Comparison of ENCODE assay signal across 33 cellular contexts in the genomic region with DNA sequence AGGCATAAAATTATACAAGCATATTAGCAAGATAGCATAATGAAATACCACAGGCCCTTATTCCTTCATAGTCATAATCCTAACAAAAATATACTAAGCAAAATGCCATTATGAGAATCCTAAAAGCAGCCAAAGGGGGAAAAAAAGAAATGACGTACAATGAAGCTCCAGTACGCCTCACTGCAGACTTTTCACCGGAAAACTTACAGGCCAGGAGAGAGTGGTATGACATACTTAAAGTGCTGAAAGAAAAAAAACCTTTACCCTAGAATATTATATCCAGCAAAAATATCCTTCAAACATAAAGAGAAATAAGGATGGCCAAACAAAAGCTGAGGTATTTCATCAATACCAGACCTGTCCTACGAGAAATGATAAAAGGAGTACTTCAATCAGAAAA. TPM values are rescaled to one million over a fixed set of nuclear protein-coding genes. Genes with fewer than 3 reads are reported as not detected.
"Had no signal": no experiment of that assay in that cellular context is flagged by ENCODE, and none has a peak within 500 bp of the region (broad histone marks: within the 10 kb centered on the region; RNA-seq: fewer than 3 reads in every experiment).

No MANE protein-coding gene starts in this region.

- DNase-seq: activated CD4-positive, alpha-beta T cell treated with anti-CD3 and anti-CD28 coated beads for 1 hour; activated CD4-positive, alpha-beta T cell treated with anti-CD3 and anti-CD28 coated beads for 48 hours; activated CD4-positive, alpha-beta T cell treated with anti-CD3 and anti-CD28 coated beads, Interleukin-2, amount 50 U/mL, for 4 hours; activated CD4-positive, CD25-positive, alpha-beta regulatory T cell; activated CD8-positive, alpha-beta T cell treated with anti-CD3 and anti-CD28 coated beads for 36 hours; activated gamma-delta T cell; activated naive CD4-positive, alpha-beta T cell treated with Interleukin-2 at 50 U/mL for 16 hours; activated naive CD8-positive, alpha-beta T cell treated with anti-CD3 and anti-CD28 coated beads, Interleukin-2, amount 50 U/mL, for 24 hours; activated T-cell treated with anti-CD3 and anti-CD28 coated beads, Interleukin-2, amount 50 U/mL, for 1 hour; activated T-cell treated with anti-CD3 and anti-CD28 coated beads, Interleukin-2, amount 50 U/mL, for 72 hours; amniotic stem cell; aorta; brain microvascular endothelial cell; central memory CD4-positive, alpha-beta T cell; MM.1S; MV-4-11; NCI-H1092; NCI-H1436 treated with DMSO at 0.1 percent for 48 hours; NCI-H1694 treated with DMSO at 0.1 percent for 48 hours; NCI-H2029; NCI-H345; NCI-H524 treated with DMSO at 0.1 percent for 48 hours; Peyer's patch; SIG-M5; SW 1271; T-helper 1 cell; T-helper 2 cell; T-helper 9 cell had no signal

- H3K36me3 ChIP-seq: Peyer's patch had no signal

- H3K27ac ChIP-seq: brain microvascular endothelial cell, Peyer's patch, RWPE1, VCaP had no signal

- H3K27me3 Mint-ChIP-seq: activated CD8-positive, alpha-beta T cell treated with anti-CD3 and anti-CD28 coated beads for 36 hours; activated naive CD4-positive, alpha-beta T cell treated with anti-CD3 and anti-CD28 coated beads, Interleukin-2, amount 50 U/mL, for 24 hours; activated naive CD8-positive, alpha-beta T cell treated with anti-CD3 and anti-CD28 coated beads, Interleukin-2, amount 50 U/mL, for 24 hours had no signal

- H3K4me1 ChIP-seq: Peyer's patch had no signal

- ATAC-seq: activated CD8-positive, alpha-beta T cell treated with anti-CD3 and anti-CD28 coated beads for 36 hours; activated naive CD8-positive, alpha-beta T cell treated with anti-CD3 and anti-CD28 coated beads, Interleukin-2, amount 50 U/mL, for 24 hours; activated T-cell treated with anti-CD3 and anti-CD28 coated beads, Interleukin-2, amount 50 U/mL, for 72 hours; Right ventricle myocardium inferior had no signal

- H3K27ac Mint-ChIP-seq: activated CD8-positive, alpha-beta T cell treated with anti-CD3 and anti-CD28 coated beads for 36 hours; activated naive CD4-positive, alpha-beta T cell treated with anti-CD3 and anti-CD28 coated beads, Interleukin-2, amount 50 U/mL, for 24 hours; activated naive CD8-positive, alpha-beta T cell treated with anti-CD3 and anti-CD28 coated beads, Interleukin-2, amount 50 U/mL, for 24 hours; activated T-cell treated with anti-CD3 and anti-CD28 coated beads, Interleukin-2, amount 50 U/mL, for 72 hours; activated T-helper 2 cell treated with anti-CD3 and anti-CD28 coated beads, Interferon-gamma antibody, Interleukin-2, Interleukin-4, amounts not matched to agents 10 μg/mL and 5 μg/mL and 100 μg/mL, durations not matched to agents 14 hours and 24 hours and 36 hours had no signal

- H3K27me3 ChIP-seq: brain microvascular endothelial cell, Peyer's patch had no signal

- H3K4me3 Mint-ChIP-seq: activated CD8-positive, alpha-beta T cell treated with anti-CD3 and anti-CD28 coated beads for 36 hours; activated naive CD4-positive, alpha-beta T cell treated with anti-CD3 and anti-CD28 coated beads, Interleukin-2, amount 50 U/mL, for 24 hours; activated naive CD8-positive, alpha-beta T cell treated with anti-CD3 and anti-CD28 coated beads, Interleukin-2, amount 50 U/mL, for 24 hours; activated T-cell treated with anti-CD3 and anti-CD28 coated beads, Interleukin-2, amount 50 U/mL, for 72 hours had no signal

- H3K4me1 Mint-ChIP-seq: activated naive CD4-positive, alpha-beta T cell treated with anti-CD3 and anti-CD28 coated beads, Interleukin-2, amount 50 U/mL, for 24 hours; activated naive CD8-positive, alpha-beta T cell treated with anti-CD3 and anti-CD28 coated beads, Interleukin-2, amount 50 U/mL, for 24 hours had no signal

- H3K4me3 ChIP-seq: Peyer's patch had no signal

RNA-seq across cellular contexts. Expression of a gene that starts 19.5 kb away (rescaled TPM):
- total RNA-seq: aorta, Right ventricle myocardium inferior had no signal
- polyA plus RNA-seq: aorta had no signal
